ENCODE assay signal across 1 cellular context in the genomic region with DNA sequence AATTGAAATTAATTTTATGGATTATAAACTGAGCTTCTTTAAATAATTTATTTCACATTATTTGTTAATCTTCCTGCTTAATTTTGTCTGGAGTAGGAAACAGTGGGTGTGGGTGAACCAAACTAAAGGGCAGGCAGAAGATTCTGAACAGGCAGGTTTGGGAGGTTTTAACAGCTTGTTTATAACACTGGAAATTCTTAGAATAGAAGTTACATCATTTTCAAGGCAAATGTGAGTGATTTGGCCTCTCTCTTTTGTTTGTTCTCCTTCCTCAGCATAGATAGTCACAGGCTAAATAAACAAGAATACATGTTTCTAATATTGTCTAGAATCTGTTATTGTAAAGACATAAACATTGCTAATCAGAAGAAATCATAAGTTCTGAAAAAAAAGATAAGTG.
TF ChIP-seq lines count a peak whose summit lies in the region.

No MANE protein-coding gene starts in this region.

TF ChIP-seq in HepG2, 621 proteins besides CTCF, POLR2A, EP300 and RAD21 (continued from another document):
- TF ChIP-seq, protein P1, sequence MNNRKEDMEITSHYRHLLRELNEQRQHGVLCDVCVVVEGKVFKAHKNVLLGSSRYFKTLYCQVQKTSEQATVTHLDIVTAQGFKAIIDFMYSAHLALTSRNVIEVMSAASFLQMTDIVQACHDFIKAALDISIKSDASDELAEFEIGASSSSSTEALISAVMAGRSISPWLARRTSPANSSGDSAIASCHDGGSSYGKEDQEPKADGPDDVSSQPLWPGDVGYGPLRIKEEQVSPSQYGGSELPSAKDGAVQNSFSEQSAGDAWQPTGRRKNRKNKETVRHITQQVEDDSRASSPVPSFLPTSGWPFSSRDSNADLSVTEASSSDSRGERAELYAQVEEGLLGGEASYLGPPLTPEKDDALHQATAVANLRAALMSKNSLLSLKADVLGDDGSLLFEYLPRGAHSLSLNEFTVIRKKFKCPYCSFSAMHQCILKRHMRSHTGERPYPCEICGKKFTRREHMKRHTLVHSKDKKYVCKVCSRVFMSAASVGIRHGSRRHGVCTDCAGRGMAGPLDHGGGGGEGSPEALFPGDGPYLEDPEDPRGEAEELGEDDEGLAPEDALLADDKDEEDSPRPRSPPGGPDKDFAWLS (CRISPR knock-in tag; IDR thresholded peaks at IDR 0.05; ENCODE audit: borderline replicate concordance): no peak
- TF ChIP-seq, protein P2, sequence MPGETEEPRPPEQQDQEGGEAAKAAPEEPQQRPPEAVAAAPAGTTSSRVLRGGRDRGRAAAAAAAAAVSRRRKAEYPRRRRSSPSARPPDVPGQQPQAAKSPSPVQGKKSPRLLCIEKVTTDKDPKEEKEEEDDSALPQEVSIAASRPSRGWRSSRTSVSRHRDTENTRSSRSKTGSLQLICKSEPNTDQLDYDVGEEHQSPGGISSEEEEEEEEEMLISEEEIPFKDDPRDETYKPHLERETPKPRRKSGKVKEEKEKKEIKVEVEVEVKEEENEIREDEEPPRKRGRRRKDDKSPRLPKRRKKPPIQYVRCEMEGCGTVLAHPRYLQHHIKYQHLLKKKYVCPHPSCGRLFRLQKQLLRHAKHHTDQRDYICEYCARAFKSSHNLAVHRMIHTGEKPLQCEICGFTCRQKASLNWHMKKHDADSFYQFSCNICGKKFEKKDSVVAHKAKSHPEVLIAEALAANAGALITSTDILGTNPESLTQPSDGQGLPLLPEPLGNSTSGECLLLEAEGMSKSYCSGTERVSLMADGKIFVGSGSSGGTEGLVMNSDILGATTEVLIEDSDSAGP (CRISPR knock-in tag; IDR thresholded peaks at IDR 0.05; ENCODE audit: borderline replicate concordance): no peak
- TF ChIP-seq CENPT (CRISPR knock-in tag; IDR thresholded peaks at IDR 0.05; ENCODE audit: low read depth) (no peak), ZFP36 (IDR thresholded peaks at IDR 0.05; ENCODE audit: borderline replicate concordance, low read depth, low read length, partially characterized antibody) (no peak), CHD2 (IDR thresholded peaks at IDR 0.05; ENCODE audit: low read depth, low read length) (no peak), ZNF75D (CRISPR knock-in tag; IDR thresholded peaks at IDR 0.05; ENCODE audit: borderline replicate concordance) (no peak), HES4 (CRISPR knock-in tag; IDR thresholded peaks at IDR 0.05; ENCODE audit: borderline replicate concordance) (no peak), DMAP1 (CRISPR knock-in tag; IDR thresholded peaks at IDR 0.05) (no peak), ZNF83 (CRISPR knock-in tag; IDR thresholded peaks at IDR 0.05; ENCODE audit: borderline replicate concordance) (no peak), HIVEP1 (CRISPR knock-in tag; IDR thresholded peaks at IDR 0.05) (no peak), ZNF251 (CRISPR knock-in tag; IDR thresholded peaks at IDR 0.05) (no peak), ZNF282 (IDR thresholded peaks at IDR 0.05; ENCODE audit: partially characterized antibody) (no peak), KAT2B (IDR thresholded peaks at IDR 0.05; ENCODE audit: borderline replicate concordance, low read depth, low read length) (no peak), ZFX (CRISPR knock-in tag; IDR thresholded peaks at IDR 0.05; ENCODE audit: low read depth) (no peak)
TF ChIP-seq in HepG2: peak in this region for 0.
